ENCODE assay signal across 2 cellular contexts in genomic region chr7:143467724-143468123, GRCh38.
TF ChIP-seq lines count a peak whose summit lies in the region.

No MANE protein-coding gene starts in this region.

TF ChIP-seq in SK-N-SH, 30 proteins besides CTCF, POLR2A, EP300 and RAD21 (continued from another document):
- no peak for TF ChIP-seq MAX (IDR thresholded peaks at IDR 0.05; ENCODE audit: low read depth)
- TF ChIP-seq SIN3A (IDR thresholded peaks at IDR 0.05; ENCODE audit: borderline replicate concordance, low read depth, low read length), result no peak
- TF ChIP-seq GABPA (IDR thresholded peaks at IDR 0.05; ENCODE audit: low read depth), result no peak
- no peak for TF ChIP-seq POLR2AphosphoS5 (IDR thresholded peaks at IDR 0.05; ENCODE audit: low read depth, low read length)
- no peak for TF ChIP-seq ZBTB33 (IDR thresholded peaks at IDR 0.05; ENCODE audit: borderline replicate concordance, low read depth)
- TF ChIP-seq REST (IDR thresholded peaks at IDR 0.05; ENCODE audit: low read depth, low read length), result no peak

TF ChIP-seq in SK-N-SH treated with all-trans-retinoic acid at 6 μM for 48 hours, 23 proteins besides CTCF, POLR2A, EP300 and RAD21 (continued from another document):
- TF ChIP-seq, protein P1, sequence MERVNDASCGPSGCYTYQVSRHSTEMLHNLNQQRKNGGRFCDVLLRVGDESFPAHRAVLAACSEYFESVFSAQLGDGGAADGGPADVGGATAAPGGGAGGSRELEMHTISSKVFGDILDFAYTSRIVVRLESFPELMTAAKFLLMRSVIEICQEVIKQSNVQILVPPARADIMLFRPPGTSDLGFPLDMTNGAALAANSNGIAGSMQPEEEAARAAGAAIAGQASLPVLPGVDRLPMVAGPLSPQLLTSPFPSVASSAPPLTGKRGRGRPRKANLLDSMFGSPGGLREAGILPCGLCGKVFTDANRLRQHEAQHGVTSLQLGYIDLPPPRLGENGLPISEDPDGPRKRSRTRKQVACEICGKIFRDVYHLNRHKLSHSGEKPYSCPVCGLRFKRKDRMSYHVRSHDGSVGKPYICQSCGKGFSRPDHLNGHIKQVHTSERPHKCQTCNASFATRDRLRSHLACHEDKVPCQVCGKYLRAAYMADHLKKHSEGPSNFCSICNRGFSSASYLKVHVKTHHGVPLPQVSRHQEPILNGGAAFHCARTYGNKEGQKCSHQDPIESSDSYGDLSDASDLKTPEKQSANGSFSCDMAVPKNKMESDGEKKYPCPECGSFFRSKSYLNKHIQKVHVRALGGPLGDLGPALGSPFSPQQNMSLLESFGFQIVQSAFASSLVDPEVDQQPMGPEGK (CRISPR knock-in tag; IDR thresholded peaks at IDR 0.05; ENCODE audit: borderline replicate concordance), result no peak
- TF ChIP-seq ZNF8 (CRISPR knock-in tag; IDR thresholded peaks at IDR 0.05), result no peak
- TF ChIP-seq, protein P2, sequence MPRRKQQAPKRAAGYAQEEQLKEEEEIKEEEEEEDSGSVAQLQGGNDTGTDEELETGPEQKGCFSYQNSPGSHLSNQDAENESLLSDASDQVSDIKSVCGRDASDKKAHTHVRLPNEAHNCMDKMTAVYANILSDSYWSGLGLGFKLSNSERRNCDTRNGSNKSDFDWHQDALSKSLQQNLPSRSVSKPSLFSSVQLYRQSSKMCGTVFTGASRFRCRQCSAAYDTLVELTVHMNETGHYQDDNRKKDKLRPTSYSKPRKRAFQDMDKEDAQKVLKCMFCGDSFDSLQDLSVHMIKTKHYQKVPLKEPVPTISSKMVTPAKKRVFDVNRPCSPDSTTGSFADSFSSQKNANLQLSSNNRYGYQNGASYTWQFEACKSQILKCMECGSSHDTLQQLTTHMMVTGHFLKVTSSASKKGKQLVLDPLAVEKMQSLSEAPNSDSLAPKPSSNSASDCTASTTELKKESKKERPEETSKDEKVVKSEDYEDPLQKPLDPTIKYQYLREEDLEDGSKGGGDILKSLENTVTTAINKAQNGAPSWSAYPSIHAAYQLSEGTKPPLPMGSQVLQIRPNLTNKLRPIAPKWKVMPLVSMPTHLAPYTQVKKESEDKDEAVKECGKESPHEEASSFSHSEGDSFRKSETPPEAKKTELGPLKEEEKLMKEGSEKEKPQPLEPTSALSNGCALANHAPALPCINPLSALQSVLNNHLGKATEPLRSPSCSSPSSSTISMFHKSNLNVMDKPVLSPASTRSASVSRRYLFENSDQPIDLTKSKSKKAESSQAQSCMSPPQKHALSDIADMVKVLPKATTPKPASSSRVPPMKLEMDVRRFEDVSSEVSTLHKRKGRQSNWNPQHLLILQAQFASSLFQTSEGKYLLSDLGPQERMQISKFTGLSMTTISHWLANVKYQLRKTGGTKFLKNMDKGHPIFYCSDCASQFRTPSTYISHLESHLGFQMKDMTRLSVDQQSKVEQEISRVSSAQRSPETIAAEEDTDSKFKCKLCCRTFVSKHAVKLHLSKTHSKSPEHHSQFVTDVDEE (CRISPR knock-in tag; IDR thresholded peaks at IDR 0.05), result no peak
- no peak for TF ChIP-seq ESRRG (CRISPR knock-in tag; IDR thresholded peaks at IDR 0.05)
